In genomic region chr22:43300891-43301676, GRCh38 we compare ENCODE assay signal across 17 cellular contexts. TPM values are rescaled to one million over a fixed set of nuclear protein-coding genes. Genes with fewer than 3 reads are reported as not detected.
DNase-seq lines count a peak whose midpoint lies in the region; ATAC-seq, FAIRE-seq and TF ChIP-seq lines count a peak whose summit lies in the region.
"Had no signal": no experiment of that assay in that cellular context is flagged by ENCODE, and none has a peak within 500 bp of the region (broad histone marks: within the 10 kb centered on the region; RNA-seq: fewer than 3 reads in every experiment).

No MANE protein-coding gene starts in this region.

- no peaks in the 10 kb centered on the region for H3K9me3 Mint-ChIP-seq in natural killer cell

- H3K27me3 Mint-ChIP-seq in natural killer cell (ENCODE audit: low read depth in 2 of 2): peaks cover 8 to 9% of the 10 kb centered on the region in 2 donors

- TF ChIP-seq CTCF in kidney (IDR thresholded peaks at IDR 0.05; ENCODE audit: borderline replicate concordance, extremely low read depth, insufficient read depth): no peak
- no peak for TF ChIP-seq CTCF in natural killer cell (IDR thresholded peaks at IDR 0.05)

- H3K9me3 ChIP-seq in BLaER1 (no peaks in the 10 kb centered on the region), SJCRH30 (replicated peaks) (no peaks in the 10 kb centered on the region), kidney (ENCODE audit: control insufficient read depth in 1 of 2, low read length in 2 of 2) (no peaks in the 10 kb centered on the region)

- no peak overlapping the region for H3K4me3 Mint-ChIP-seq in natural killer cell

- no peak for FAIRE-seq in kidney (lab: Jason Lieb, UNC)
- FAIRE-seq: GM18507 had no signal

- H3K4me2 ChIP-seq in BLaER1: 0 out of 2 replicates have a peak overlapping the region, but pooled peaks have one; percentile 0

- intact Hi-C loops in kidney (cut with DNase I): no loop called here
- intact Hi-C loops in sciatic nerve (cut with DNase I): no loop called here
- intact Hi-C loops in natural killer cell (cut with micrococcal nuclease): no loop called here

- H4K20me1 ChIP-seq in BLaER1: no peaks in the 10 kb centered on the region

- no peak overlapping the region for H3K4me3 ChIP-seq in BLaER1
- H3K4me3 ChIP-seq in SJCRH30: no peak overlapping the region
- no peak overlapping the region for H3K4me3 ChIP-seq in kidney (ENCODE audit: low read length in 2 of 2)

- H3K4me1 ChIP-seq in BLaER1: peaks cover 66% of the 10 kb centered on the region
- H3K4me1 ChIP-seq in SJCRH30: peaks cover 42% of the 10 kb centered on the region
- peaks cover 8 to 20% of the 10 kb centered on the region in 2 donors for H3K4me1 ChIP-seq in kidney (ENCODE audit: control insufficient read depth in 1 of 2, insufficient read depth in 1 of 2, low read depth in 1 of 2, low read length in 2 of 2)

- H3K36me3 Mint-ChIP-seq in natural killer cell: no peaks in the 10 kb centered on the region

- no peaks in the 10 kb centered on the region for H3K27me3 ChIP-seq in BLaER1
- H3K27me3 ChIP-seq in SJCRH30: no peaks in the 10 kb centered on the region

- peak; percentile 70 for ATAC-seq in sciatic nerve
- no peak for ATAC-seq in natural killer cell
- no peak for ATAC-seq in GM19452 (IDR thresholded peaks at IDR 0.05; ENCODE audit: unreplicated experiment)

- no peak overlapping the region for H3K9ac ChIP-seq in BLaER1
- H3K9ac ChIP-seq in kidney (ENCODE audit: low read length in 2 of 2): no peak overlapping the region

- H3K36me3 ChIP-seq in BLaER1: no peaks in the 10 kb centered on the region
- no peaks in the 10 kb centered on the region for H3K36me3 ChIP-seq in SJCRH30
- H3K36me3 ChIP-seq in kidney (ENCODE audit: control insufficient read depth in 1 of 2, insufficient read depth in 2 of 2, low read length in 2 of 2): no peaks in the 10 kb centered on the region

- no peak overlapping the region for H3K27ac ChIP-seq in BLaER1
- peak overlapping the region; percentile 98 for H3K27ac ChIP-seq in SJCRH30
- no peak overlapping the region for H3K27ac ChIP-seq in kidney (ENCODE audit: low read depth in 2 of 2, low read length in 2 of 2)
- H3K27ac ChIP-seq: C4-2B had no signal

- no peaks in the 10 kb centered on the region for H3K4me1 Mint-ChIP-seq in natural killer cell

- DNase-seq in SJCRH30 (peak in 1 of 2 experiments; percentile 60), kidney (peak; percentile 85), sciatic nerve (ENCODE audit: low spot score) (no peak), natural killer cell (no peak), GF-D8 (lab: John Stamatoyannopoulos, UW) (no peak), NCI-H187 (lab: John Stamatoyannopoulos, UW) (no peak)
- DNase-seq: 8988T, EL, H7, NCI-H1436 treated with DMSO at 0.1 percent for 48 hours, NCI-H2081 treated with DMSO at 0.1 percent for 48 hours, NCI-H226, NCI-H526 had no signal

- no peak overlapping the region for H3K27ac Mint-ChIP-seq in natural killer cell

RNA-seq across cellular contexts. Expression of gene SCUBE1, which starts 42.1 kb away (rescaled TPM):
- 11.0 and 13.7 TPM in 2 replicates for total RNA-seq in SJCRH30 (2014; rRNA removed; shearing (Covaris generic))
- total RNA-seq in kidney: 7.1 TPM
- polyA plus RNA-seq in kidney (ENCODE audit: insufficient read depth, low read depth, low replicate concordance): 2.3 TPM
- 140 TPM for total RNA-seq in sciatic nerve
- 1 to 10 TPM in 1 of 3 donors, under 1 TPM in 2; 0.05 to 1.2 (median 0.11) TPM for total RNA-seq in natural killer cell
